10 cellular contexts compared by ENCODE assay signal in the genomic region with DNA sequence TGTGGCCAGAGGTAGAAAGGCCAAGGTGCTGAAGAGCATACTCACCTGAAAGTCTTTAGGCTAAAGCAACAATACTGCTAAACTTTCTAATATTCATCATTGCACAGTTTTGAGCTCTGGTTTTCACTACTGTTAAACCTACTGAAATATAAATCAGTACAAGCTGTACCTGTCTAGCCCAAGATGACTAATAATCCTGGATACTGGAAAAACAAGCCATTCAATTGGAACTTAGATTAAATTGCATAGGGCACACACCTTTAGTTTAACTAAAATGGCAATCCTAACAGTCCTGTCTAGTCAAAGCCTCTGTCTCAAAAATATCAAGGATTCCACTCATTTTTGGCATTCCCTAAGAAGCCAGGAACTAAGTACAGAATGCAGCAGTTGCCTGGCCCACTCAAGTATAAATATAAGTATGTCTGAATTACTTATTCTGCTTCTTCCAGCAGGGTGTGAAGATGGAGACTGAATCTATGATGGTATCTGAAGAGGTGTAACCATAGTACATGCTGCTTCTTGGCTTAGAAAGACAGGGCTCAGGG. TPM values are rescaled to one million over a fixed set of nuclear protein-coding genes. Genes with fewer than 3 reads are reported as not detected.
DNase-seq lines count a peak whose midpoint lies in the region; ATAC-seq and TF ChIP-seq lines count a peak whose summit lies in the region.
"Had no signal": no experiment of that assay in that cellular context is flagged by ENCODE, and none has a peak within 500 bp of the region (broad histone marks: within the 10 kb centered on the region; RNA-seq: fewer than 3 reads in every experiment).

No MANE protein-coding gene starts in this region.

- H3K4me2 ChIP-seq in mammary epithelial cell (ENCODE audit: insufficient read depth, low read depth, low read length) = peak overlapping the region; percentile 84

- H3K27ac ChIP-seq in CD4-positive, alpha-beta T cell (ENCODE audit: low read depth, low read length) = no peak overlapping the region
- H3K27ac ChIP-seq in HUES6 (ENCODE audit: low read depth, low read length) (no peak overlapping the region), mammary epithelial cell (ENCODE audit: insufficient read depth, low read depth, low read length) (no peak overlapping the region)

- H3K4me1 ChIP-seq in HUES6 (ENCODE audit: control insufficient read depth, insufficient read depth, low read length) (peaks cover 20% of the 10 kb centered on the region), mammary epithelial cell (ENCODE audit: insufficient read depth, low read length) (peaks cover 22% of the 10 kb centered on the region)

- H2AFZ ChIP-seq in mammary epithelial cell (ENCODE audit: low read depth, low read length) = no peak overlapping the region

- peaks cover 72% of the 10 kb centered on the region for H3K79me2 ChIP-seq in mammary epithelial cell (ENCODE audit: insufficient read depth, low read length)

- peaks cover 47% of the 10 kb centered on the region for H3K4me1 Mint-ChIP-seq in CD4-positive, alpha-beta T cell (ENCODE audit: low read depth)
- peaks cover 18 to 23% of the 10 kb centered on the region in 2 donors for H3K4me1 Mint-ChIP-seq in natural killer cell treated with Interleukin-12 subunit alpha and Interleukin-12 subunit beta and Interleukin-15 and Interleukin-18, amount 100 ng/mL, for 72 hours (ENCODE audit: low read depth in 2 of 2)
- peaks cover 17% of the 10 kb centered on the region for H3K4me1 Mint-ChIP-seq in T-helper 17 cell

- H3K36me3 Mint-ChIP-seq in CD4-positive, alpha-beta T cell (ENCODE audit: low read depth) = peaks cover 18% of the 10 kb centered on the region
- H3K36me3 Mint-ChIP-seq in natural killer cell treated with Interleukin-12 subunit alpha and Interleukin-12 subunit beta and Interleukin-15 and Interleukin-18, amount 100 ng/mL, for 72 hours = peaks cover 11% of the 10 kb centered on the region
- peaks cover 4% of the 10 kb centered on the region for H3K36me3 Mint-ChIP-seq in T-helper 17 cell (ENCODE audit: low read depth)

- no peaks in the 10 kb centered on the region for H3K9me3 Mint-ChIP-seq in CD4-positive, alpha-beta T cell
- no peaks in the 10 kb centered on the region for H3K9me3 Mint-ChIP-seq in natural killer cell treated with Interleukin-12 subunit alpha and Interleukin-12 subunit beta and Interleukin-15 and Interleukin-18, amount 100 ng/mL, for 72 hours

- CTCF ChIA-PET in CD4-positive, alpha-beta T cell (lab: Charles Lee) = no interaction called here
- CTCF ChIA-PET in mammary epithelial cell (lab: Charles Lee; ENCODE audit: low non-redundant PET) = no interaction called here

- no peak for TF ChIP-seq CTCF in CD4-positive, alpha-beta T cell (IDR thresholded peaks at IDR 0.05)
- TF ChIP-seq CTCF in mammary epithelial cell (conservative IDR thresholded peaks at IDR 0.05 in 1 of 2, IDR thresholded peaks at IDR 0.05 in 1 of 2; ENCODE audit: extremely low read depth in 1 of 2, insufficient read depth in 1 of 2, low read depth in 1 of 2, low read length in 2 of 2) = no peak
- no peak for TF ChIP-seq CTCF in GM13977 (IDR thresholded peaks at IDR 0.05; ENCODE audit: extremely low read depth, insufficient read depth, missing control alignments)

- intact Hi-C loops in CD4-positive, alpha-beta T cell (cut with DNase I, micrococcal nuclease) = loop anchor here in 1 of 2 experiments (5.0 kb wide), 1 partner anchor 1615 kb away; no protein-coding TSS in a partner anchor
- intact Hi-C loops in mammary epithelial cell (cut with micrococcal nuclease) = no loop called here

- H3K9ac ChIP-seq in HUES6 (ENCODE audit: low read length) (no peak overlapping the region), mammary epithelial cell (ENCODE audit: insufficient read depth, low read length) (no peak overlapping the region)

- H3K4me3 ChIP-seq in HUES6 (ENCODE audit: low read depth, low read length) (peak overlapping the region; percentile 95), mammary epithelial cell (replicated peaks in 1 of 3; ENCODE audit: insufficient read depth in 1 of 3, low read depth in 2 of 3, low read length in 3 of 3) (peak overlapping the region; percentile 5 to 99 (median 18))

- POLR2A ChIA-PET in CD4-positive, alpha-beta T cell (lab: Charles Lee) = interaction anchor here (2.6 kb wide), 1 partner anchor 9 kb away, joined by 10 read pairs; no protein-coding TSS in a partner anchor

- peak overlapping the region; percentile 84 for H3K4me3 Mint-ChIP-seq in CD4-positive, alpha-beta T cell
- H3K4me3 Mint-ChIP-seq in natural killer cell treated with Interleukin-12 subunit alpha and Interleukin-12 subunit beta and Interleukin-15 and Interleukin-18, amount 100 ng/mL, for 72 hours = peak overlapping the region; percentile 76
- no peak overlapping the region for H3K4me3 Mint-ChIP-seq in T-helper 17 cell

- dilution Hi-C loops in mammary epithelial cell (cut with HindIII; ENCODE audit: low sequenced_read_pairs) = no loop called here

- in situ Hi-C loops in mammary epithelial cell (cut with MboI; ENCODE audit: low sequenced_read_pairs in 2 of 2) (no loop called here), GM13977 (cut with MboI; ENCODE audit: low pct_unique_long_range_greater_than_20kb, low sequenced_read_pairs, unreplicated experiment) (loop anchor here (10.0 kb wide), 1 partner anchor 198 kb away; no protein-coding TSS in a partner anchor)

- no TSS peak for BruUV-seq in mammary epithelial cell (replicated peaks; lab: Mats Ljungman, UMichigan)

- H3K9me3 ChIP-seq in CD4-positive, alpha-beta T cell (ENCODE audit: control insufficient read depth, low read length) = no peaks in the 10 kb centered on the region
- H3K9me3 ChIP-seq in HUES6 (ENCODE audit: control insufficient read depth, insufficient read depth, low read depth, low read length) (peaks cover 9% of the 10 kb centered on the region), mammary epithelial cell (replicated peaks; ENCODE audit: insufficient read depth, low read length) (no peaks in the 10 kb centered on the region), T-helper 17 cell (ENCODE audit: control insufficient read depth, low read length, poor library complexity, severe bottlenecking) (no peaks in the 10 kb centered on the region)

- peak overlapping the region; percentile 31 for H3K27ac Mint-ChIP-seq in CD4-positive, alpha-beta T cell
- H3K27ac Mint-ChIP-seq in natural killer cell treated with Interleukin-12 subunit alpha and Interleukin-12 subunit beta and Interleukin-15 and Interleukin-18, amount 100 ng/mL, for 72 hours = no peak overlapping the region
- H3K27ac Mint-ChIP-seq in T-helper 17 cell = no peak overlapping the region

- H3K27me3 Mint-ChIP-seq in CD4-positive, alpha-beta T cell = no peaks in the 10 kb centered on the region
- no peaks in the 10 kb centered on the region for H3K27me3 Mint-ChIP-seq in natural killer cell treated with Interleukin-12 subunit alpha and Interleukin-12 subunit beta and Interleukin-15 and Interleukin-18, amount 100 ng/mL, for 72 hours
- H3K27me3 Mint-ChIP-seq in T-helper 17 cell = no peaks in the 10 kb centered on the region

- H3K36me3 ChIP-seq in HUES6 (ENCODE audit: control insufficient read depth, insufficient read depth, low read length) (peaks cover 48% of the 10 kb centered on the region), mammary epithelial cell (ENCODE audit: insufficient read depth, low read length) (peaks cover 9% of the 10 kb centered on the region)

- no peak for ATAC-seq in CD4-positive, alpha-beta T cell (ENCODE audit: poor library complexity)
- ATAC-seq in natural killer cell treated with Interleukin-12 subunit alpha and Interleukin-12 subunit beta and Interleukin-15 and Interleukin-18, amount 100 ng/mL, for 72 hours = no peak
- ATAC-seq in GM18868 (IDR thresholded peaks at IDR 0.05; ENCODE audit: unreplicated experiment) = no peak
- ATAC-seq in T-helper 17 cell = no peak

- H4K20me1 ChIP-seq in mammary epithelial cell (ENCODE audit: insufficient read depth, low read length) = no peaks in the 10 kb centered on the region

- no peaks in the 10 kb centered on the region for H3K27me3 ChIP-seq in CD4-positive, alpha-beta T cell (ENCODE audit: control insufficient read depth, insufficient read depth, low read length)
- H3K27me3 ChIP-seq in HUES6 (ENCODE audit: control insufficient read depth, insufficient read depth, low read length) (no peaks in the 10 kb centered on the region), mammary epithelial cell (ENCODE audit: insufficient read depth, low read length) (no peaks in the 10 kb centered on the region)

- no peak for DNase-seq in CD4-positive, alpha-beta T cell
- DNase-seq in mammary epithelial cell (peak; percentile 40), T-helper 17 cell (no peak), iPS-NIHi7 (ENCODE audit: extremely low spot score) (no peak), GM13977 (ENCODE audit: low spot score) (no peak)
- no peak for DNase-seq in natural killer cell treated with Interleukin-12 subunit alpha and Interleukin-12 subunit beta and Interleukin-15 and Interleukin-18, amount 100 ng/mL, for 72 hours (ENCODE audit: low spot score)
- DNase-seq: activated CD8-positive, alpha-beta memory T cell treated with anti-CD3 and anti-CD28 coated beads for 24 hours; occipital lobe had no signal

RNA-seq across cellular contexts. Expression of a gene that starts 3.1 kb away (rescaled TPM):
- total RNA-seq in CD4-positive, alpha-beta T cell = 10 to 100 TPM in 1 of 2 experiments, 1 to 10 TPM in 1; 9.1 to 10.3 TPM
- 10 to 100 TPM; 15.0 to 25.3 TPM for total RNA-seq in mammary epithelial cell
- polyA plus RNA-seq in mammary epithelial cell = 5.9 TPM
- 11.3 TPM for polyA minus RNA-seq in mammary epithelial cell
- 10 to 100 TPM in 1 of 2 donors, 1 to 10 TPM in 1; 9.8 to 11.7 TPM for total RNA-seq in natural killer cell treated with Interleukin-12 subunit alpha and Interleukin-12 subunit beta and Interleukin-15 and Interleukin-18, amount 100 ng/mL, for 72 hours
- total RNA-seq in T-helper 17 cell = 1 to 10 TPM; 4.7 to 7.9 TPM

RNA-seq across cellular contexts. Expression of a gene that starts 3.1 kb away (rescaled TPM):
- 1 to 10 TPM; 1.9 to 2.3 TPM for total RNA-seq in CD4-positive, alpha-beta T cell
- 10 to 100 TPM; 21.3 to 36.5 TPM for total RNA-seq in mammary epithelial cell
- 28.1 TPM for polyA plus RNA-seq in mammary epithelial cell
- 14.9 TPM for polyA minus RNA-seq in mammary epithelial cell
- total RNA-seq in natural killer cell treated with Interleukin-12 subunit alpha and Interleukin-12 subunit beta and Interleukin-15 and Interleukin-18, amount 100 ng/mL, for 72 hours = 1 to 10 TPM; 4.4 to 4.5 TPM
- total RNA-seq in T-helper 17 cell = 1 to 10 TPM; 3.7 to 3.9 TPM

RNA-seq across cellular contexts. Expression of a gene that starts 15.0 kb away (rescaled TPM):
- total RNA-seq in CD4-positive, alpha-beta T cell = under 1 TPM in 1 of 2 experiments, not detected in 1; 0.67 TPM
- total RNA-seq in mammary epithelial cell (not detected), T-helper 17 cell (under 1 TPM; 0.35 to 0.37 TPM)
- not detected for polyA plus RNA-seq in mammary epithelial cell
- not detected for polyA minus RNA-seq in mammary epithelial cell
- not detected for total RNA-seq in natural killer cell treated with Interleukin-12 subunit alpha and Interleukin-12 subunit beta and Interleukin-15 and Interleukin-18, amount 100 ng/mL, for 72 hours
- total RNA-seq: occipital lobe had no signal

Comparison
In these comparisons a context has a peak if more than half of its experiments do, and no peak if none do; other contexts are left out.
1. RNA of a gene that starts 3.1 kb away (total RNA-seq): 21.3 to 36.5 TPM in mammary epithelial cell; 4.4 to 4.5 TPM in natural killer cell treated with Interleukin-12 subunit alpha and Interleukin-12 subunit beta and Interleukin-15 and Interleukin-18, amount 100 ng/mL, for 72 hours, 3.7 to 3.9 TPM in T-helper 17 cell and 1.9 to 2.3 TPM in CD4-positive, alpha-beta T cell; every median in the first group is over 4 times any median in the second.